ENCODE assay signal across 9 cellular contexts in genomic region chr2:17845806-17846205, GRCh38. TPM values are rescaled to one million over a fixed set of nuclear protein-coding genes. Genes with fewer than 3 reads are reported as not detected.
"Had no signal": no experiment of that assay in that cellular context is flagged by ENCODE, and none has a peak within 500 bp of the region (broad histone marks: within the 10 kb centered on the region; RNA-seq: fewer than 3 reads in every experiment).

No MANE protein-coding gene starts in this region.

- DNase-seq: GDM1, GF-D8 had no signal

- ATAC-seq: GM12878 had no signal

- H3K4me3 ChIP-seq: GM12878 had no signal

- FAIRE-seq: G401.6, GM12878, GM12891, GM12892, GM18507, GM19239 had no signal

RNA-seq across cellular contexts. Expression of gene MSGN1, which starts 29.5 kb away (rescaled TPM):
- polyA plus RNA-seq: GM12878 had no signal

RNA-seq across cellular contexts. Expression of gene KCNS3, which starts 32.7 kb away (rescaled TPM):
- total RNA-seq: G401, GM12878 had no signal
- polyA plus RNA-seq: GM12878 had no signal
